Comparison of ENCODE assay signal across 8 cellular contexts in genomic region chr17:75155191-75155601, GRCh38. TPM values are rescaled to one million over a fixed set of nuclear protein-coding genes. Genes with fewer than 3 reads are reported as not detected.
A peak's percentile ranks its signal among the peaks of the same experiment; 100 is the strongest.
DNase-seq lines count a peak whose midpoint lies in the region; ATAC-seq, FAIRE-seq and TF ChIP-seq lines count a peak whose summit lies in the region.
"Had no signal": no experiment of that assay in that cellular context is flagged by ENCODE, and none has a peak within 500 bp of the region (broad histone marks: within the 10 kb centered on the region; RNA-seq: fewer than 3 reads in every experiment).

No MANE protein-coding gene starts in this region.

- DNase-seq in GM23338 (ENCODE audit: low spot score): peak; percentile 76
- DNase-seq in NT2/D1 (ENCODE audit: low read depth, low spot score): no peak
- peak; percentile 73 for DNase-seq in epithelial cell of esophagus (ENCODE audit: low read depth)
- no peak for DNase-seq in small intestine

- H3K4me3 ChIP-seq in GM23338 (peak overlapping the region; percentile 43), NT2/D1 (ENCODE audit: insufficient read length, low read depth) (no peak overlapping the region), epithelial cell of esophagus (ENCODE audit: low read length) (no peak overlapping the region), parathyroid adenoma (ENCODE audit: low read depth, low read length) (no peak overlapping the region), small intestine (ENCODE audit: low read depth in 1 of 2, low read length in 2 of 2) (no peak overlapping the region)

- H3K9me2 ChIP-seq in GM23338 (ENCODE audit: insufficient read depth): no peaks in the 10 kb centered on the region

- H3K9ac ChIP-seq in NT2/D1 (ENCODE audit: insufficient read length, low read depth) (peak overlapping the region; percentile 13), parathyroid adenoma (no peak overlapping the region)

- H3K4me1 Mint-ChIP-seq in GM23338: peaks cover 28% of the 10 kb centered on the region

- peaks cover 15% of the 10 kb centered on the region for H3K27me3 Mint-ChIP-seq in GM23338 (ENCODE audit: insufficient read depth, low read depth, poor library complexity)

- H3K4me2 ChIP-seq in GM23338 (peak overlapping the region; percentile 68), parathyroid adenoma (ENCODE audit: low read length) (no peak overlapping the region)

- peaks cover 23% of the 10 kb centered on the region for H4K20me1 ChIP-seq in GM23338 (replicated peaks; ENCODE audit: insufficient read depth)

- H3K79me2 ChIP-seq in GM23338 (replicated peaks; ENCODE audit: insufficient read depth): peaks cover 40% of the 10 kb centered on the region
- peaks cover 7% of the 10 kb centered on the region for H3K79me2 ChIP-seq in parathyroid adenoma

- H3K36me3 ChIP-seq in GM23338 (ENCODE audit: insufficient read depth): no peaks in the 10 kb centered on the region; the same call in 1 of the 2 replicates
- H3K36me3 ChIP-seq in NT2/D1 (ENCODE audit: insufficient read depth, insufficient read length, low read length): peaks cover 18% of the 10 kb centered on the region
- no peaks in the 10 kb centered on the region for H3K36me3 ChIP-seq in parathyroid adenoma (ENCODE audit: control insufficient read depth, insufficient read depth, low read length)
- no peaks in the 10 kb centered on the region for H3K36me3 ChIP-seq in small intestine (ENCODE audit: control insufficient read depth in 2 of 2, insufficient read depth in 2 of 2, low read length in 2 of 2)

- H3K27me3 ChIP-seq in GM23338 (ENCODE audit: insufficient read depth) (no peaks in the 10 kb centered on the region), NT2/D1 (ENCODE audit: insufficient read depth, insufficient read length) (no peaks in the 10 kb centered on the region), parathyroid adenoma (ENCODE audit: control insufficient read depth, insufficient read depth, low read length) (no peaks in the 10 kb centered on the region), small intestine (ENCODE audit: control insufficient read depth in 2 of 2, insufficient read depth in 2 of 2, low read length in 2 of 2) (no peaks in the 10 kb centered on the region)
- H3K27me3 ChIP-seq: dorsolateral prefrontal cortex had no signal

- H3K36me3 Mint-ChIP-seq in GM23338 (ENCODE audit: low read depth): peaks cover 25% of the 10 kb centered on the region

- peak overlapping the region; percentile 83; the same call in 1 of the 2 replicates for H3K27ac ChIP-seq in GM23338 (ENCODE audit: low read depth)
- no peak overlapping the region for H3K27ac ChIP-seq in parathyroid adenoma
- H3K27ac ChIP-seq in small intestine (ENCODE audit: low read depth in 1 of 2, low read length in 1 of 2): peak overlapping the region in 1 of 2 donors; percentile 41

- H3K9me3 ChIP-seq in NT2/D1 (ENCODE audit: insufficient read depth, low read length): no peaks in the 10 kb centered on the region
- no peaks in the 10 kb centered on the region for H3K9me3 ChIP-seq in parathyroid adenoma (ENCODE audit: control insufficient read depth, low read length)
- no peaks in the 10 kb centered on the region for H3K9me3 ChIP-seq in small intestine (ENCODE audit: control insufficient read depth, low read depth)

- peak overlapping the region; percentile 87 for H3K4me3 Mint-ChIP-seq in GM23338

- H2AFZ ChIP-seq in GM23338 (no peak overlapping the region), parathyroid adenoma (peak overlapping the region; percentile 82)

- peaks cover 23% of the 10 kb centered on the region for H3F3A ChIP-seq in GM23338 (replicated peaks; ENCODE audit: low read depth)

- 81 to 94% (median 92%) methylated on average over 3 of the region's 3 CpGs for WGBS in small intestine, 3 donors

- FAIRE-seq in small intestine (lab: Jason Lieb, UNC): no peak

- peak overlapping the region; percentile 58 for H3K27ac Mint-ChIP-seq in GM23338

- H3K9me3 Mint-ChIP-seq in GM23338: peaks cover 2% of the 10 kb centered on the region; the same call in 1 of the 3 replicates

- H3K4me1 ChIP-seq in GM23338 (ENCODE audit: insufficient read depth) (peaks cover 27% of the 10 kb centered on the region), NT2/D1 (ENCODE audit: insufficient read depth, insufficient read length) (peaks cover 2% of the 10 kb centered on the region), parathyroid adenoma (no peaks in the 10 kb centered on the region), small intestine (ENCODE audit: control insufficient read depth in 2 of 2, insufficient read depth in 1 of 2, low read depth in 1 of 2, low read length in 1 of 2) (peaks cover 1 to 4% of the 10 kb centered on the region in 2 donors)

- ATAC-seq in GM23338: peak; percentile 3
- ATAC-seq in HG02870 (IDR thresholded peaks at IDR 0.05; ENCODE audit: unreplicated experiment): no peak
- no peak for ATAC-seq in HG03139 (IDR thresholded peaks at IDR 0.05; ENCODE audit: unreplicated experiment)

- no peak for TF ChIP-seq CTCF in GM23338 (conservative IDR thresholded peaks at IDR 0.05; ENCODE audit: low read depth in 2 of 2)
- TF ChIP-seq CTCF in epithelial cell of esophagus (IDR thresholded peaks at IDR 0.05; ENCODE audit: insufficient read depth, low read depth, low read length, missing control alignments): no peak
- TF ChIP-seq CTCF in parathyroid adenoma (IDR thresholded peaks at IDR 0.05): no peak

TF ChIP-seq in GM23338, 12 proteins besides CTCF, POLR2A, EP300 and RAD21:
- TF ChIP-seq NANOG (IDR thresholded peaks at IDR 0.05; ENCODE audit: borderline replicate concordance): no peak
- TF ChIP-seq CREB1 (CRISPR knock-in tag; IDR thresholded peaks at IDR 0.05; ENCODE audit: low read depth): 0 out of 2 replicates have a peak, but pooled peaks have one; percentile 17

RNA-seq across cellular contexts. Expression of gene JPT1, which starts 0.9 kb away (rescaled TPM):
- 249 and 278 TPM in 2 replicates for total RNA-seq in GM23338 (2014; rRNA removed; shearing (Covaris generic))
- 903 and 929 TPM in 2 replicates for polyA plus RNA-seq in GM23338 (2016; fragmentation: Nextera tagmentation; extraction: Ambion mirVana)
- polyA plus RNA-seq in small intestine: 100 to 1,000 TPM; 377 to 758 (median 449) TPM

RNA-seq across cellular contexts. Expression of gene NT5C, which starts 23.7 kb away (rescaled TPM):
- total RNA-seq in GM23338 (2014; rRNA removed; shearing (Covaris generic)): 91.7 and 122 TPM in 2 replicates
- polyA plus RNA-seq in GM23338 (2016; fragmentation: Nextera tagmentation; extraction: Ambion mirVana) (120 and 134 TPM in 2 replicates), small intestine (100 to 1,000 TPM in 2 of 3 donors, 10 to 100 TPM in 1; 91.2 to 169 (median 130) TPM)

RNA-seq across cellular contexts. Expression of gene SUMO2, which starts 27.6 kb away (rescaled TPM):
- 133 and 139 TPM in 2 replicates for total RNA-seq in GM23338 (2014; rRNA removed; shearing (Covaris generic))
- 784 and 890 TPM in 2 replicates for polyA plus RNA-seq in GM23338 (2016; fragmentation: Nextera tagmentation; extraction: Ambion mirVana)
- polyA plus RNA-seq in small intestine: 10 to 100 TPM; 64.3 to 76.1 (median 67.8) TPM

RNA-seq across cellular contexts. Expression of gene ARMC7, which starts 45.4 kb away (rescaled TPM):
- 4.5 and 5.6 TPM in 2 replicates for total RNA-seq in GM23338 (2014; rRNA removed; shearing (Covaris generic))
- polyA plus RNA-seq in GM23338 (2016; fragmentation: Nextera tagmentation; extraction: Ambion mirVana) (6.3 and 8.4 TPM in 2 replicates), small intestine (10 to 100 TPM; 14.2 to 24.8 (median 23.2) TPM)

RNA-seq across cellular contexts. Expression of gene NUP85, which starts 50.3 kb away (rescaled TPM):
- 57.2 and 59.4 TPM in 2 replicates for total RNA-seq in GM23338 (2014; rRNA removed; shearing (Covaris generic))
- polyA plus RNA-seq in GM23338 (2016; fragmentation: Nextera tagmentation; extraction: Ambion mirVana) (114 and 116 TPM in 2 replicates), small intestine (10 to 100 TPM; 39.4 to 49.6 (median 46.3) TPM)

Comparison
In these comparisons a context has a peak if more than half of its experiments do, and no peak if none do; other contexts are left out.
1. DNase-seq: peak in GM23338 (single experiment) and epithelial cell of esophagus (single experiment); none in NT2/D1 (single experiment) and small intestine (single experiment).
2. RNA of gene SUMO2, which starts 27.6 kb away (polyA plus RNA-seq): 784 to 890 TPM in GM23338; 64.3 to 76.1 TPM in small intestine; every median in the first group is over 10 times any median in the second.